Comparison of ENCODE assay signal across 10 cellular contexts in the genomic region with DNA sequence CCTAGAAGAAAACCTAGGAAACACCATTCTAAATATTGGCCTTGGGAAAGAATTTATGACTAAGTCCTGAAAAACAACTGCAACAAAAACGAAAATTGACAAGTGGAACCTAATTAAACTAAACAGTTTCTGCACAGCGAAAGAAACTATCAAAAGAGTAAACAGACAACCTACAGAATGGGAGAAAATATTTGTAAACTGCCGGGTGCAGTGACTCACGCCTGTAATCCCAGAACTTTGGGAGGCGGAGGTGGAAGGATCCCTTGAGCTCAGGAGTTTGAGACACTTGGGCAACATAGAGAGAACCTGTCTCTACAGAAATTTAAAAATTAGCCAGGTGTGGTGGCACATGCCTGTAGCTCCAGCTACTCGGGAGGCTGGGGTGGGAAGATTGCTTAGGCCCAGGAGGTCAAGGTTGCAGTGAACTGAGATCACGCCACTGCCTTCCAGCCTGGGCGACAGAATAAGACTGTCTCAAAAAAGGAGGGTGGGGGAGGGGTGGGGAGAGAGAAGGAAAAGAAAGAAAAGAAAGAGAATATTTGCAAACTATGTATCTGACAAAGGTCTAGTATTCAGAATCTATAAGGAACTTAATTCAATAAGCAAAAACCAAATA. TPM values are rescaled to one million over a fixed set of nuclear protein-coding genes. Genes with fewer than 3 reads are reported as not detected.
"Had no signal": no experiment of that assay in that cellular context is flagged by ENCODE, and none has a peak within 500 bp of the region (broad histone marks: within the 10 kb centered on the region; RNA-seq: fewer than 3 reads in every experiment).

No MANE protein-coding gene starts in this region.

- DNase-seq: H9, HFFc6, IMR-90, KBM-7 had no signal

- H3K27ac Mint-ChIP-seq: GM23338, H9, HFFc6 had no signal

- H3K4me3 Mint-ChIP-seq: GM23338, H9, HFFc6 had no signal

- H3K9me3 Mint-ChIP-seq: GM23338, H9, HFFc6 had no signal

- H3K4me3 ChIP-seq: GM23338 had no signal

- H3K4me2 ChIP-seq: GM23338, KMS-11 had no signal

- FAIRE-seq: H1, H54 had no signal

- H3K27ac ChIP-seq: KMS-11 had no signal

- H3K9ac ChIP-seq: KMS-11 had no signal

- H3K4me1 Mint-ChIP-seq: GM23338 had no signal

- ATAC-seq: GM23338, HCT116 had no signal

- H2AFZ ChIP-seq: GM23338 had no signal

RNA-seq across cellular contexts. Expression of a gene that starts 14.0 kb away (rescaled TPM):
- total RNA-seq: GM23338, H1, H9, HFFc6, HT-29, IMR-90 had no signal
- polyA plus RNA-seq: GM23338, H1, IMR-90 had no signal
